Comparison of ENCODE assay signal across 13 cellular contexts in the genomic region with DNA sequence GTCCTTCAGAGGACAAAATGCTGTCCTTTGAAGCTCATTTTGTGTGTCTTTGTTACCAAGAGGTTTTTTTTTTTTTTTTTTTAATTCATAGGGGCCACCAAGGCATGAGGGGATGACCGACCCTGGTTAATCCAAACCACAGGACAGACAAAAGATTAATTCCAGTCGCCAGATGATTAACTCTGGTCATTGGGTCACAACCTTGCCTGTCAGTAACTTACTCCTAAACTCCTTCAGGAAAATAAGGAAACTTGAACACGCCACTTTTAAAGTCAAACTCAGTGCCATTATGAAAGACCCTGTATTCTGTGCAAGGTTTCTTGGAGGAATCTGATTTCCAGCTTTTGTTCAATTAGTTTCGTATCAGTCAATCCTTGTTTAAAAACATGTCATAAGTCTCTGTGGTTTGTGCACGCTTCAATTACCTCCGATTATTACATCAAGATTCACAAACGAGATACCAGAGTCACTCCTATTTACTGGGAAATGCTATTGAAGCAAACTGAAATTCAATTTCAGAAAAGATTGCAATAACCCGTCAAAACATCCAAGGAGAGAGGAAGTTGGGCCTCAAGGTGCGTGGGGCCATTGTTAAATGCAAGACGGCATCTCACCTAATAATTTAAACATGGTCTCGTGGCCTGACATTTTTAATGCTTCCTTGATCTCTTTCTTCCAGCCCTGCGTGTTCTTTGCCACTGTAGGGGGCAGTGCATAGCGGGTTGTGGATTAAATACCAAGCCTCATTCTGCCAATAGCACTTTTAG. TPM values are rescaled to one million over a fixed set of nuclear protein-coding genes. Genes with fewer than 3 reads are reported as not detected.
DNase-seq lines count a peak whose midpoint lies in the region; ATAC-seq and TF ChIP-seq lines count a peak whose summit lies in the region.
"Had no signal": no experiment of that assay in that cellular context is flagged by ENCODE, and none has a peak within 500 bp of the region (broad histone marks: within the 10 kb centered on the region; RNA-seq: fewer than 3 reads in every experiment).

No MANE protein-coding gene starts in this region.

- no peaks in the 10 kb centered on the region for H3K27me3 ChIP-seq in adipocyte (replicated peaks; ENCODE audit: control insufficient read depth, insufficient read depth, low read length)
- no peaks in the 10 kb centered on the region for H3K27me3 ChIP-seq in right atrium auricular region
- H3K27me3 ChIP-seq in sigmoid colon, result no peaks in the 10 kb centered on the region

- peaks cover 28% of the 10 kb centered on the region for H3K36me3 ChIP-seq in adipocyte (ENCODE audit: control insufficient read depth, insufficient read depth, low read length, severe bottlenecking)
- peaks cover 5% of the 10 kb centered on the region for H3K36me3 ChIP-seq in right atrium auricular region
- no peaks in the 10 kb centered on the region for H3K36me3 ChIP-seq in sigmoid colon

- no peak for TF ChIP-seq POLR2A in sigmoid colon (IDR thresholded peaks at IDR 0.05)

- H3K4me1 ChIP-seq in adipocyte (ENCODE audit: control insufficient read depth, insufficient read depth, low read length) (peaks cover 44% of the 10 kb centered on the region), right atrium auricular region (peaks cover 0 to 89% of the 10 kb centered on the region in 2 donors), sigmoid colon (peaks cover 0 to 51% (median 45%) of the 10 kb centered on the region in 4 donors)

- H3K27me3 Mint-ChIP-seq in activated CD8-positive, alpha-beta memory T cell treated with anti-CD3 and anti-CD28 coated beads, Interleukin-2, amount 10 ng/mL, durations not matched to agents 7 days and 5 days, result peaks cover 15% of the 10 kb centered on the region

- H3K36me3 Mint-ChIP-seq in activated CD8-positive, alpha-beta memory T cell treated with anti-CD3 and anti-CD28 coated beads, Interleukin-2, amount 10 ng/mL, durations not matched to agents 7 days and 5 days, result no peaks in the 10 kb centered on the region
- H3K36me3 Mint-ChIP-seq: activated naive CD4-positive, alpha-beta T cell treated with anti-CD3 and anti-CD28 coated beads, Interleukin-2, amount 10 ng/mL, durations not matched to agents 7 days and 5 days had no signal

- peak; percentile 21 for DNase-seq in H4 (ENCODE audit: low spot score)
- no peak for DNase-seq in adipocyte (ENCODE audit: low read depth)
- no peak for DNase-seq in right atrium auricular region (ENCODE audit: low spot score)
- DNase-seq in sigmoid colon, result no peak
- DNase-seq in activated CD8-positive, alpha-beta memory T cell treated with anti-CD3 and anti-CD28 coated beads, Interleukin-2, amount 10 ng/mL, durations not matched to agents 7 days and 5 days, result no peak
- no peak for DNase-seq in medulla oblongata (ENCODE audit: extremely low spot score)
- no peak for DNase-seq in NK-92 (lab: John Stamatoyannopoulos, UW; ENCODE audit: unreplicated experiment)
- no peak for DNase-seq in AG20443 (ENCODE audit: low spot score)
- DNase-seq: activated CD4-positive, alpha-beta memory T cell treated with anti-CD3 and anti-CD28 coated beads, Interleukin-2, amount 10 ng/mL, durations not matched to agents 7 days and 5 days; activated naive CD4-positive, alpha-beta T cell treated with anti-CD3 and anti-CD28 coated beads, Interleukin-2, amount 10 ng/mL, durations not matched to agents 7 days and 5 days; NCI-H1105; NCI-H526 treated with DMSO at 0.1 percent for 48 hours; stimulated activated CD4-positive, alpha-beta T cell treated with anti-CD3 and anti-CD28 coated beads, Interleukin-15, amount 100 ng/mL, for 24 hours had no signal

- H3K27ac ChIP-seq in right atrium auricular region (peak overlapping the region; percentile 8 to 15), sigmoid colon (peak overlapping the region; percentile 17 to 72 (median 57))

- TF ChIP-seq CTCF in right atrium auricular region (IDR thresholded peaks at IDR 0.05) (peak in 1 of 2 donors; percentile 33), sigmoid colon (IDR thresholded peaks at IDR 0.05) (no peak)

- H3K9ac ChIP-seq in adipocyte (ENCODE audit: low read length), result no peak overlapping the region

- intact Hi-C loops in sigmoid colon (cut with DNase I), result no loop called here

- TF ChIP-seq EP300 in sigmoid colon (IDR thresholded peaks at IDR 0.05), result no peak

- CTCF ChIA-PET in activated CD8-positive, alpha-beta memory T cell treated with anti-CD3 and anti-CD28 coated beads, Interleukin-2, amount 10 ng/mL, durations not matched to agents 7 days and 5 days (lab: Charles Lee), result no interaction called here

- no peak overlapping the region for H3K4me3 Mint-ChIP-seq in activated CD8-positive, alpha-beta memory T cell treated with anti-CD3 and anti-CD28 coated beads, Interleukin-2, amount 10 ng/mL, durations not matched to agents 7 days and 5 days
- H3K4me3 Mint-ChIP-seq: activated CD4-positive, alpha-beta memory T cell treated with anti-CD3 and anti-CD28 coated beads, Interleukin-2, amount 10 ng/mL, durations not matched to agents 7 days and 5 days; activated naive CD4-positive, alpha-beta T cell treated with anti-CD3 and anti-CD28 coated beads, Interleukin-2, amount 10 ng/mL, durations not matched to agents 7 days and 5 days had no signal

- H3K4me1 Mint-ChIP-seq in activated CD8-positive, alpha-beta memory T cell treated with anti-CD3 and anti-CD28 coated beads, Interleukin-2, amount 10 ng/mL, durations not matched to agents 7 days and 5 days, result no peaks in the 10 kb centered on the region
- H3K4me1 Mint-ChIP-seq: activated CD4-positive, alpha-beta memory T cell treated with anti-CD3 and anti-CD28 coated beads, Interleukin-2, amount 10 ng/mL, durations not matched to agents 7 days and 5 days; activated naive CD4-positive, alpha-beta T cell treated with anti-CD3 and anti-CD28 coated beads, Interleukin-2, amount 10 ng/mL, durations not matched to agents 7 days and 5 days had no signal

- no peak overlapping the region for H3K27ac Mint-ChIP-seq in activated CD8-positive, alpha-beta memory T cell treated with anti-CD3 and anti-CD28 coated beads, Interleukin-2, amount 10 ng/mL, durations not matched to agents 7 days and 5 days
- H3K27ac Mint-ChIP-seq: activated CD4-positive, alpha-beta memory T cell treated with anti-CD3 and anti-CD28 coated beads, Interleukin-2, amount 10 ng/mL, durations not matched to agents 7 days and 5 days; activated naive CD4-positive, alpha-beta T cell treated with anti-CD3 and anti-CD28 coated beads, Interleukin-2, amount 10 ng/mL, durations not matched to agents 7 days and 5 days had no signal

- peak overlapping the region; percentile 6 for H3K4me3 ChIP-seq in adipocyte (ENCODE audit: low read length)
- no peak overlapping the region for H3K4me3 ChIP-seq in right atrium auricular region
- H3K4me3 ChIP-seq in sigmoid colon, result no peak overlapping the region

- no peaks in the 10 kb centered on the region for H3K9me3 Mint-ChIP-seq in activated CD8-positive, alpha-beta memory T cell treated with anti-CD3 and anti-CD28 coated beads, Interleukin-2, amount 10 ng/mL, durations not matched to agents 7 days and 5 days (ENCODE audit: low read depth)
- H3K9me3 Mint-ChIP-seq: activated CD4-positive, alpha-beta memory T cell treated with anti-CD3 and anti-CD28 coated beads, Interleukin-2, amount 10 ng/mL, durations not matched to agents 7 days and 5 days; activated naive CD4-positive, alpha-beta T cell treated with anti-CD3 and anti-CD28 coated beads, Interleukin-2, amount 10 ng/mL, durations not matched to agents 7 days and 5 days had no signal

- ATAC-seq in activated CD8-positive, alpha-beta memory T cell treated with anti-CD3 and anti-CD28 coated beads, Interleukin-2, amount 10 ng/mL, durations not matched to agents 7 days and 5 days, result no peak

- no peaks in the 10 kb centered on the region for H3K9me3 ChIP-seq in adipocyte (ENCODE audit: control insufficient read depth, low read length)
- H3K9me3 ChIP-seq in right atrium auricular region, result no peaks in the 10 kb centered on the region
- no peaks in the 10 kb centered on the region for H3K9me3 ChIP-seq in sigmoid colon

- WGBS in sigmoid colon, 2 donors, result 76 to 91% methylated on average over 13 of the region's 13 CpGs

RNA-seq across cellular contexts. Expression of a gene that starts 44.0 kb away (rescaled TPM):
- 34.9 and 39.6 TPM in 2 replicates for total RNA-seq in H4 (2014; rRNA removed; shearing (Covaris generic))
- total RNA-seq in right atrium auricular region, result 10 to 100 TPM; 54.6 to 83.1 TPM
- total RNA-seq in sigmoid colon, result 10 to 100 TPM; 44.1 to 52.4 (median 46.9) TPM
- 10 to 100 TPM in 2 of 3 donors, 1 to 10 TPM in 1; 3.6 to 24.0 (median 18.3) TPM for polyA plus RNA-seq in sigmoid colon
- 1 to 10 TPM in 1 of 2 experiments, under 1 TPM in 1; 0.55 to 2.0 TPM for total RNA-seq in activated CD8-positive, alpha-beta memory T cell treated with anti-CD3 and anti-CD28 coated beads, Interleukin-2, amount 10 ng/mL, durations not matched to agents 7 days and 5 days

Comparison
In these comparisons a context has a peak if more than half of its experiments do, and no peak if none do; other contexts are left out.
1. RNA of a gene that starts 44.0 kb away (total RNA-seq): 54.6 to 83.1 TPM in right atrium auricular region, 44.1 to 52.4 TPM in sigmoid colon and 34.9 to 39.6 TPM in H4; 0.55 to 2.0 TPM in activated CD8-positive, alpha-beta memory T cell treated with anti-CD3 and anti-CD28 coated beads, Interleukin-2, amount 10 ng/mL, durations not matched to agents 7 days and 5 days; every median in the first group is over 10 times any median in the second.